ENCODE assay signal across 8 cellular contexts in the genomic region with DNA sequence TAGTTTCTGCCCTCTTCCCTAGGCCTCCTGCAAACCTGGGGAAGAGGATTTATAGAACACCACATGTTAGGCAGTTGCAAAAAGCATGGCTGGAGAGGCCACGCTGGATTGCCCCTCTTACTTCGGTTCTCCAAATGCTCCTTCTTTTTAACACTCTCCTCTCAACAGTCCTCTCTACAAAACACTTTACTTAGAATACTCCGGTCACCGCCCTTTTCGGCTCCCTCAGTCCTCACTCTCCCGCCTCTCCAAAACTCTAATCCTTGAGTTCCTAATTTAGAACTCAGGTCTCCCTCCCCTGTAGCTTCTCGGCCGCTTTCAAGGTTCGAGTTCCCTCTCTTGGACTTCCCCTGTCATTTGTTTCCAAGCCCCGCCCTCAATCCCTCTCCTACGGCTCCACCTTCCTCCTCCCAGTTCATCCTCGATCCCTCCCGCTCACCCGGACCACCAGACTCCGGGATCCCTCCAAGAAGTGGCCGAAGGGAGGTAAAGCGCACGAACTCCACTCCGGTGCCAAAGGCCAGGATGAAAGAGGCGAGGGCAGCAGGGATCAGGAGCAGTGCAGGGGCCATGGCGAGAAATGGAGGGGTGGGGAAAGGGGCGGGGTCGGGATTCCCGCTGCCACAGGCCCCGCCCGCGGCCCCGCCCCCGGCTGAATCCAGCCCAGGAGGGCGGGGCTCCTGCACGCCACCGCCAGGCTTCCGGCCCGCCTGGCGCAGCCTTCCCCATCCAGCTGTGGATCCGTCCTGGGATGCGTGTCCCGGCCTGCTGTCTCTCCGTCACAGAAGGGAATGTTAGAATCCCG. TPM values are rescaled to one million over a fixed set of nuclear protein-coding genes. Genes with fewer than 3 reads are reported as not detected.
DNase-seq lines count a peak whose midpoint lies in the region; ATAC-seq, FAIRE-seq and TF ChIP-seq lines count a peak whose summit lies in the region.

A gene with protein sequence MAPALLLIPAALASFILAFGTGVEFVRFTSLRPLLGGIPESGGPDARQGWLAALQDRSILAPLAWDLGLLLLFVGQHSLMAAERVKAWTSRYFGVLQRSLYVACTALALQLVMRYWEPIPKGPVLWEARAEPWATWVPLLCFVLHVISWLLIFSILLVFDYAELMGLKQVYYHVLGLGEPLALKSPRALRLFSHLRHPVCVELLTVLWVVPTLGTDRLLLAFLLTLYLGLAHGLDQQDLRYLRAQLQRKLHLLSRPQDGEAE (minus strand): TSS at position 582 of the 805 bp plus-strand sequence. CDS start 10 bp downstream, at position 572.

- H3K9me3 Mint-ChIP-seq in stimulated activated memory B cell treated with anti-CD40 and anti-IgM and Interleukin-4, amounts not matched to agents 10 μg/mL and 1 μg/mL and 100 μg/mL, for 72 hours, result no peaks in the 10 kb centered on the region

- H3K4me3 ChIP-seq in AG04449 (ENCODE audit: low read depth, low read length), result peak within 1 kb of the TSS; percentile 98
- peak within 1 kb of the TSS; percentile 70 to 77 (median 72) for H3K4me3 ChIP-seq in esophagus muscularis mucosa
- H3K4me3 ChIP-seq in muscle layer of colon (ENCODE audit: low read depth in 1 of 2, low read length in 2 of 2), result peak within 1 kb of the TSS; percentile 60 to 89

- WGBS in esophagus muscularis mucosa, result under 1% methylated on average over 31 of the region's 40 CpGs

- TF ChIP-seq CTCF in AG04449 (IDR thresholded peaks at IDR 0.05; ENCODE audit: insufficient read depth, low read length, missing control alignments) (no peak), esophagus muscularis mucosa (IDR thresholded peaks at IDR 0.05) (no peak)

- H3K9ac ChIP-seq in muscle layer of colon (ENCODE audit: low read length), result peak within 1 kb of the TSS; percentile 40

- no peaks in the 10 kb centered on the region for H3K27me3 Mint-ChIP-seq in stimulated activated memory B cell treated with anti-CD40 and anti-IgM and Interleukin-4, amounts not matched to agents 10 μg/mL and 1 μg/mL and 100 μg/mL, for 72 hours

- DNase-seq in AG04449 (ENCODE audit: low read depth, low spot score) (no peak), GM19239 (ENCODE audit: insufficient read length, low spot score) (peak; percentile 60), LHCN-M2 (ENCODE audit: low read depth) (peak; percentile 89), RCC 7860 (ENCODE audit: low spot score) (peak; percentile 54), activated T-helper 1 cell treated with Interleukin-2 at 50 U/mL for 16 hours (ENCODE audit: low read depth) (peak; percentile 66), esophagus muscularis mucosa (ENCODE audit: extremely low spot score) (peak; percentile 97)

- H3K27ac ChIP-seq in esophagus muscularis mucosa (replicated peaks in 1 of 4) (peak within 1 kb of the TSS; percentile 95 to 99 (median 97)), muscle layer of colon (ENCODE audit: low read depth, low read length) (peak within 1 kb of the TSS; percentile 88)

- H3K36me3 ChIP-seq in esophagus muscularis mucosa, result no peaks in the 10 kb centered on the region
- no peaks in the 10 kb centered on the region for H3K36me3 ChIP-seq in muscle layer of colon (ENCODE audit: insufficient read depth, low read length)

- POLR2A ChIA-PET in AG04449 (lab: Yijun Ruan, JAX), result interaction anchor here (0.6 to 1.4 kb wide), 10 partner anchors 12 to 91 kb away, joined by 3 to 6 read pairs (median 4); a partner anchor contains a TSS

- H3K9me3 ChIP-seq in esophagus muscularis mucosa, result no peaks in the 10 kb centered on the region
- H3K9me3 ChIP-seq in muscle layer of colon (ENCODE audit: low read length), result no peaks in the 10 kb centered on the region

- peak within 1 kb of the TSS; percentile 89 for H3K4me3 Mint-ChIP-seq in stimulated activated memory B cell treated with anti-CD40 and anti-IgM and Interleukin-4, amounts not matched to agents 10 μg/mL and 1 μg/mL and 100 μg/mL, for 72 hours

- intact Hi-C loops in esophagus muscularis mucosa (cut with DNase I), result no loop called here

- H3K4me1 ChIP-seq in esophagus muscularis mucosa (peaks cover 32 to 56% (median 48%) of the 10 kb centered on the region in 4 donors), muscle layer of colon (ENCODE audit: insufficient read depth, low read length) (peaks cover 33% of the 10 kb centered on the region)

- CTCF ChIA-PET in AG04449 (lab: Yijun Ruan, JAX), result interaction anchor here (1.1 to 3.4 kb wide), 6 partner anchors 12 to 32 kb away, joined by 3 to 31 read pairs (median 4); a partner anchor contains a TSS

- peaks cover 9% of the 10 kb centered on the region for H3K36me3 Mint-ChIP-seq in stimulated activated memory B cell treated with anti-CD40 and anti-IgM and Interleukin-4, amounts not matched to agents 10 μg/mL and 1 μg/mL and 100 μg/mL, for 72 hours

- H3K27me3 ChIP-seq in esophagus muscularis mucosa (no peaks in the 10 kb centered on the region), muscle layer of colon (ENCODE audit: control insufficient read depth in 1 of 2, insufficient read depth in 2 of 2, low read length in 2 of 2) (no peaks in the 10 kb centered on the region)

- FAIRE-seq in GM19239 (lab: Jason Lieb, UNC), result peak; percentile 89
- FAIRE-seq in RCC 7860 (lab: Jason Lieb, UNC), result no peak

- peaks cover 47% of the 10 kb centered on the region for H3K4me1 Mint-ChIP-seq in stimulated activated memory B cell treated with anti-CD40 and anti-IgM and Interleukin-4, amounts not matched to agents 10 μg/mL and 1 μg/mL and 100 μg/mL, for 72 hours

- no peak for TF ChIP-seq EP300 in esophagus muscularis mucosa (IDR thresholded peaks at IDR 0.05)

- peak; percentile 46 for ATAC-seq in stimulated activated memory B cell treated with anti-CD40 and anti-IgM and Interleukin-4, amounts not matched to agents 10 μg/mL and 1 μg/mL and 100 μg/mL, for 72 hours

- no peak for TF ChIP-seq POLR2A in esophagus muscularis mucosa (IDR thresholded peaks at IDR 0.05; ENCODE audit: low read depth)

- peak within 1 kb of the TSS; percentile 86 for H3K27ac Mint-ChIP-seq in stimulated activated memory B cell treated with anti-CD40 and anti-IgM and Interleukin-4, amounts not matched to agents 10 μg/mL and 1 μg/mL and 100 μg/mL, for 72 hours

RNA-seq across cellular contexts. Expression of the gene that starts here (rescaled TPM):
- total RNA-seq in LHCN-M2 (2014; rRNA removed) (19.9 and 27.6 TPM in 2 replicates), esophagus muscularis mucosa (10 to 100 TPM in 1 of 4 donors, 1 to 10 TPM in 3; 4.6 to 10.2 (median 6.2) TPM)
- polyA plus RNA-seq in LHCN-M2 (2012), result 44.8 TPM
